In the genomic region with DNA sequence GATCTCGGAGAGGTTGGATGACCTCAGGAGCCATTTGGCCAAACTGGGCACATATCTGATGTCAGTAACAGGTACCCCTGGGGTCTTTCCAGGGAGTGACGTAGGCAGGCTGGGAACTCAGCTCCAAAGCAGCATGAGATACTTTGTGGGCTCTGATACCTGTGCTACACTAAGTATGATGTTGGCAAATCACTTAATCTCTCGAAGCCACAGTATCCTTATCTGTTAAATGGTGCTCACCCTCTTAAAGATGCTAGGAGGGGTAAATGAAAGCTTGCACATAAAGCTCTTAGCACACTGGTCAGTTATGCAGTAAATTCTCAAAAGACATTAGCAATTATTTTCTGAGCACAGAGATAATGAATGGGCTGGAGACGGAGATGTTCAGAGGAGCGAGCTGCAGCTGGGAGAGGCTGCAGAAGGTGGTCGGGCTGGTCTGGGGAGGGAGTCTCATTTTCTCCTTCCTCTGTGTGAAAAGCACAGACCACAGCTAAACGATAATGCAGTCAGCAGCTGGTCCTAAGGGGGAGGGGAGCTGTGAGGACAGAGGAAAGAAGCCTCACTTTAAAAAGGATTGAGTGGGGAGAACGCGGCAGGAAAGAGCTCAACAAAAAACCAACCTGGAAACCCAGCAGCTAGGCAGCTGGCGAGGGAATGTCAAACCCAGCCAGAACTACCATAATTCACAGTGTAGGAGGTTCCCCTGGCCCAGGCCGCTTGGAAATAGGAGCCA, we compare ENCODE assay signal across 10 cellular contexts. TPM values are rescaled to one million over a fixed set of nuclear protein-coding genes. Genes with fewer than 3 reads are reported as not detected.
DNase-seq lines count a peak whose midpoint lies in the region; ATAC-seq and TF ChIP-seq lines count a peak whose summit lies in the region.
"Had no signal": no experiment of that assay in that cellular context is flagged by ENCODE, and none has a peak within 500 bp of the region (broad histone marks: within the 10 kb centered on the region; RNA-seq: fewer than 3 reads in every experiment).

No MANE protein-coding gene starts in this region.

- peaks cover 67% of the 10 kb centered on the region for H3K27me3 Mint-ChIP-seq in T-helper 2 cell treated with Interferon-gamma antibody and Interleukin-4, amounts not matched to agents 5 μg/mL and 100 μg/mL, for 36 hours (ENCODE audit: low read depth)

- no peak for TF ChIP-seq POLR2A in GM18505 (IDR thresholded peaks at IDR 0.05; ENCODE audit: borderline replicate concordance, extremely low read depth, insufficient read depth, insufficient read length)

- H3K9me3 Mint-ChIP-seq in T-helper 2 cell treated with Interferon-gamma antibody and Interleukin-4, amounts not matched to agents 5 μg/mL and 100 μg/mL, for 36 hours = no peaks in the 10 kb centered on the region

- H3K4me3 Mint-ChIP-seq in T-helper 2 cell treated with Interferon-gamma antibody and Interleukin-4, amounts not matched to agents 5 μg/mL and 100 μg/mL, for 36 hours = peak overlapping the region; percentile 75

- H3K27ac Mint-ChIP-seq in T-helper 2 cell treated with Interferon-gamma antibody and Interleukin-4, amounts not matched to agents 5 μg/mL and 100 μg/mL, for 36 hours = no peak overlapping the region

- peaks cover 3% of the 10 kb centered on the region for H3K36me3 Mint-ChIP-seq in T-helper 2 cell treated with Interferon-gamma antibody and Interleukin-4, amounts not matched to agents 5 μg/mL and 100 μg/mL, for 36 hours (ENCODE audit: low read depth)

- no peak for ATAC-seq in GM18909 (IDR thresholded peaks at IDR 0.05; ENCODE audit: poor library complexity, unreplicated experiment)
- no peak for ATAC-seq in GM18505 (IDR thresholded peaks at IDR 0.05; ENCODE audit: unreplicated experiment)
- no peak for ATAC-seq in GM21390 (IDR thresholded peaks at IDR 0.05; ENCODE audit: unreplicated experiment)

- in situ Hi-C loops in KBM-7 (cut with MboI; ENCODE audit: low pct_unique_long_range_greater_than_20kb, low sequenced_read_pairs) = no loop called here

- H3K4me1 Mint-ChIP-seq in T-helper 2 cell treated with Interferon-gamma antibody and Interleukin-4, amounts not matched to agents 5 μg/mL and 100 μg/mL, for 36 hours (ENCODE audit: low read depth) = peaks cover 33% of the 10 kb centered on the region

- DNase-seq in NCI-H2107 treated with DMSO at 0.1 percent for 48 hours (lab: John Stamatoyannopoulos, UW; ENCODE audit: unreplicated experiment) (peak; percentile 82), NCI-H2107 (lab: John Stamatoyannopoulos, UW) (no peak), KBM-7 (peak; percentile 57), myocyte (ENCODE audit: low read depth) (peak; percentile 37)
- no peak for DNase-seq in T-helper 2 cell treated with Interferon-gamma antibody and Interleukin-4, amounts not matched to agents 5 μg/mL and 100 μg/mL, for 36 hours (ENCODE audit: low spot score)
- DNase-seq: activated CD4-positive, alpha-beta T cell treated with anti-CD3 and anti-CD28 coated beads for 48 hours; GM23248 had no signal

RNA-seq across cellular contexts. Expression of a gene that starts 16.9 kb away (rescaled TPM):
- 103 and 129 TPM in 2 replicates for total RNA-seq in myocyte
- 53.9 TPM for polyA plus RNA-seq in myocyte (2012)

RNA-seq across cellular contexts. Expression of a gene that starts 51.1 kb away (rescaled TPM):
- total RNA-seq in myocyte = 147 and 185 TPM in 2 replicates
- polyA plus RNA-seq in myocyte (2012) = 89.0 TPM

RNA-seq across cellular contexts. Expression of a gene that starts 52.9 kb away (rescaled TPM):
- total RNA-seq in myocyte = 19.7 and 23.6 TPM in 2 replicates
- 123 TPM for polyA plus RNA-seq in myocyte (2012)

Comparison
In these comparisons a context has a peak if more than half of its experiments do, and no peak if none do; other contexts are left out.
1. DNase-seq: peak in NCI-H2107 treated with DMSO at 0.1 percent for 48 hours (single experiment), KBM-7 (single experiment) and myocyte (single experiment); none in NCI-H2107 (single experiment) and T-helper 2 cell treated with Interferon-gamma antibody and Interleukin-4, amounts not matched to agents 5 μg/mL and 100 μg/mL, for 36 hours (single experiment).